8 cellular contexts compared by ENCODE assay signal in the genomic region with DNA sequence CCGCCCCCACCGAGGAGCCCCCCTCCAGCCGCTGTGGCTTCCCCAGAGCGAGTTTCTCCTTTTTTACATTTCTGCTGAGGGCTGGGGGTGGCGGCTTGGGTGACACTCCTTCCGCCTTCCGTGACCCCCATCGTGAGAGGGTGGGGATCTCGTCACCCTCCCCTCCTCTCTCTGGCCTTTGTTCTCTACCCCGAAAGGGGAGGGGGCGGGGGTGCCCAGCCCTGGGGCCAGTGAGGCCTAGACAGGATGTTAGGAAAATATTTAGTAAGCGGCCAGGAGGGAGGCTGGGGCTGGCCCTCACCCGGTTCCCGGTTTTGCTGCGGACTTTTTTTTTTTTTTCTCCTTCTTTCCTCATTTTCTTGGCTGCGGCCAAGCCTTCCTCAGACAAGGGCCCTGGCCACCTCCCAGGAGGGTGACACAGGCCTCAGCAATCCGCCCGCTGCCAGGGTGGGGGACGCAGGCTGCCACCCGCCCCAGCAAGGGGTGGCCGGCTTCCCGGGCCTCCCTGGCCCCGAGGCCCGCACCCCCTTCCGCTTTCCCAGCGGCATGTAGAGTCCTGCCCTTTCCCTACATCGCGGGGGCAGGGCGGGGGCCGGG. TPM values are rescaled to one million over a fixed set of nuclear protein-coding genes. Genes with fewer than 3 reads are reported as not detected.
DNase-seq lines count a peak whose midpoint lies in the region; ATAC-seq and TF ChIP-seq lines count a peak whose summit lies in the region.

No MANE protein-coding gene starts in this region.

- no peaks in the 10 kb centered on the region for H3K9me3 ChIP-seq in iPS-15b (ENCODE audit: control insufficient read depth, insufficient read depth, low read length)

- peaks cover 33% of the 10 kb centered on the region for H3K36me3 Mint-ChIP-seq in brain

- ATAC-seq in sciatic nerve, result peak; percentile 66

- H3K4me1 Mint-ChIP-seq in brain, result peaks cover 15% of the 10 kb centered on the region

- peaks cover 4% of the 10 kb centered on the region for H3K27me3 Mint-ChIP-seq in brain

- H3K9ac ChIP-seq in iPS-15b (ENCODE audit: low read depth, low read length), result no peak overlapping the region

- peak; percentile 92 for DNase-seq in SIG-M5 treated with dmso at 0.1 percent for 504 hours (lab: John Stamatoyannopoulos, UW; ENCODE audit: unreplicated experiment)
- DNase-seq in SIG-M5 (lab: John Stamatoyannopoulos, UW), result no peak
- peak; percentile 95 for DNase-seq in SKM-1 treated with dmso at 0.1 percent for 144 hours (lab: John Stamatoyannopoulos, UW; ENCODE audit: unreplicated experiment)
- DNase-seq in sciatic nerve (ENCODE audit: low spot score), result peak; percentile 92
- DNase-seq in NCI-H345 (lab: John Stamatoyannopoulos, UW), result no peak
- DNase-seq in NCI-H748 treated with DMSO at 0.1 percent for 48 hours (lab: John Stamatoyannopoulos, UW), result no peak

- peak overlapping the region; percentile 79 for H3K4me3 ChIP-seq in iPS-15b (ENCODE audit: low read depth, low read length)

- no peaks in the 10 kb centered on the region for H3K9me3 Mint-ChIP-seq in brain

- H3K27ac Mint-ChIP-seq in brain, result peak overlapping the region; percentile 60 to 98 (median 94)

- peak overlapping the region; percentile 90 to 94 (median 92) for H3K4me3 Mint-ChIP-seq in brain

- H3K36me3 ChIP-seq in iPS-15b (ENCODE audit: control insufficient read depth, insufficient read depth, low read length), result peaks cover 40% of the 10 kb centered on the region

- intact Hi-C loops in sciatic nerve (cut with DNase I), result no loop called here

- peaks cover 2% of the 10 kb centered on the region for H3K4me1 ChIP-seq in iPS-15b (ENCODE audit: control insufficient read depth, insufficient read depth, low read length)

- TF ChIP-seq CTCF in brain (conservative IDR thresholded peaks at IDR 0.05), result no peak

- H3K27me3 ChIP-seq in iPS-15b (ENCODE audit: control insufficient read depth, insufficient read depth, low read length), result no peaks in the 10 kb centered on the region

RNA-seq across cellular contexts. Expression of a gene that starts 3.9 kb away (rescaled TPM):
- 79.7 TPM for polyA plus RNA-seq in brain (ENCODE audit: insufficient read depth, low read depth, low replicate concordance)
- total RNA-seq in sciatic nerve, result 117 TPM

RNA-seq across cellular contexts. Expression of a gene that starts 10.8 kb away (rescaled TPM):
- polyA plus RNA-seq in brain (ENCODE audit: insufficient read depth, low read depth, low replicate concordance), result 365 TPM
- total RNA-seq in sciatic nerve, result 90.9 TPM

RNA-seq across cellular contexts. Expression of a gene that starts 14.5 kb away (rescaled TPM):
- polyA plus RNA-seq in brain (ENCODE audit: insufficient read depth, low read depth, low replicate concordance), result 11.2 TPM
- total RNA-seq in sciatic nerve, result 2.9 TPM

RNA-seq across cellular contexts. Expression of a gene that starts 16.8 kb away (rescaled TPM):
- polyA plus RNA-seq in brain (ENCODE audit: insufficient read depth, low read depth, low replicate concordance), result 617 TPM
- total RNA-seq in sciatic nerve, result 550 TPM

RNA-seq across cellular contexts. Expression of a gene that starts 23.0 kb away (rescaled TPM):
- polyA plus RNA-seq in brain (ENCODE audit: insufficient read depth, low read depth, low replicate concordance), result 60.8 TPM
- 21.4 TPM for total RNA-seq in sciatic nerve

Comparison
In these comparisons a context has a peak if more than half of its experiments do, and no peak if none do; other contexts are left out.
1. DNase-seq: peak in SIG-M5 treated with dmso at 0.1 percent for 504 hours (single experiment), SKM-1 treated with dmso at 0.1 percent for 144 hours (single experiment) and sciatic nerve (single experiment); none in SIG-M5 (single experiment), NCI-H345 (single experiment) and NCI-H748 treated with DMSO at 0.1 percent for 48 hours (single experiment).